ENCODE assay signal across 11 cellular contexts in the genomic region with DNA sequence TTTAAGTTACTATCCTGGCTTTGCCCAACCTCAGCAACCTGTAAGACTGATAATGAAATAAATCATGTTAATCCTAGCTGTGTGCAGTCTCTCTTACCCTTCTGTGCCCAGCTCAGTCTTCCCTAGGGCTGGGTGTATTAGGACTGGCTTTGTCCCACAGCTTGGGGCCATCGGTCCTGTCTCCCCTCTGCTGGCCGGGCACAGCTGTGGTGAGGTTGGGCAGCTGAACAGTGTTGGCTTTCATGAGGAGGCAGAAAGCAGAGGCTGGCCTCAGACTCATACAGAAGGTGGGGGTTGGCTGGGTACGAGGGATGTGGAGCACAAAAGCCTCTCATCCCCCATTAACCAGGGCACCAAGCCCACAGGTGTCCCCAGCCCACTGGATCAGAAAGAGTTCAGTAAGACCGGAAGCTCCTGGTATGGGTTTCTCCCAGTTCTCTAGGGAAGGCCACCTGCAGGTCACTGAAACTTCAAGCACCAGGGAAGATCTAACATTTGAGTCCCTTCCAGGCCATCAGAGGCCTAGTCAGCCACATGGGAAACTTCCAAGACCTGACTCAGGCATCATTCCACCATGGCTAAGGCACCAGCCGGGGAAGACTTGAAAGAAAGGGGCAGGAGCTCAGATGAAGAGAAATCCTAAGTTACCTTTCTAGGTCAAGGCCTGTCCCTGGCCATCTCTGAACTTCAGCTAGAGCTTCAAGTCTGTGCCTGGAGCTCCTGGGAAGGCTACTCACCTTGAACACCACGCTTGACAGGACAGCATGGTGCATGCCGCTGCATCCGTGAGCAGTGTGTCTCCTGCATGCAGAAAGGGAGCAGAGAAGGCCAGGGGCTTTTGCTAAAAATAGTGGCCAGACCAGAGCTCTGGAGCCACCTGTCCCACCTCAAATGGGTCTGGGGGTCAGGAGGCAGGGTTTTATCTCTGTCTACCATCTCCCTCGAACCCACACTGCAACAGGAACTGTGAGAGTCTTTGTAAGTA. TPM values are rescaled to one million over a fixed set of nuclear protein-coding genes. Genes with fewer than 3 reads are reported as not detected.
DNase-seq lines count a peak whose midpoint lies in the region; ATAC-seq and TF ChIP-seq lines count a peak whose summit lies in the region.
"Had no signal": no experiment of that assay in that cellular context is flagged by ENCODE, and none has a peak within 500 bp of the region (broad histone marks: within the 10 kb centered on the region; RNA-seq: fewer than 3 reads in every experiment).

No MANE protein-coding gene starts in this region.

- H3K27me3 ChIP-seq in H7 (ENCODE audit: control insufficient read depth, insufficient read depth, low read length) (no peaks in the 10 kb centered on the region), adrenal gland (no peaks in the 10 kb centered on the region), stomach (no peaks in the 10 kb centered on the region)
- H3K27me3 ChIP-seq: pancreas had no signal

- H3K9me3 ChIP-seq in adrenal gland (replicated peaks in 1 of 3) (no peaks in the 10 kb centered on the region), stomach (no peaks in the 10 kb centered on the region)
- H3K9me3 ChIP-seq: pancreas had no signal

- no peak for TF ChIP-seq EP300 in stomach (IDR thresholded peaks at IDR 0.05)

- H3K27ac Mint-ChIP-seq in immature natural killer cell = peak overlapping the region in 4 of 6 donors; percentile 40 to 84 (median 52)

- H3K4me3 ChIP-seq in H7 (ENCODE audit: insufficient read depth, low read depth, low read length) (no peak overlapping the region), adrenal gland (no peak overlapping the region), stomach (no peak overlapping the region)
- H3K4me3 ChIP-seq: pancreas had no signal

- H3K9me3 Mint-ChIP-seq in immature natural killer cell = no peaks in the 10 kb centered on the region

- H3K4me3 Mint-ChIP-seq in immature natural killer cell = no peak overlapping the region

- H3K36me3 ChIP-seq in H7 (replicated peaks; ENCODE audit: control insufficient read depth, insufficient read depth, low read length) = peaks cover 42% of the 10 kb centered on the region
- peaks cover 0 to 91% of the 10 kb centered on the region in 2 donors for H3K36me3 ChIP-seq in adrenal gland (replicated peaks in 1 of 2)
- peaks cover 57 to 100% (median 98%) of the 10 kb centered on the region in 4 donors for H3K36me3 ChIP-seq in stomach

- H3K27me3 Mint-ChIP-seq in immature natural killer cell (ENCODE audit: low read depth in 3 of 3) = peaks cover 1 to 14% (median 6%) of the 10 kb centered on the region in 3 donors

- peak; percentile 25 for DNase-seq in H7
- peak in 5 of 7 donors; percentile 54 to 75 (median 59) for DNase-seq in adrenal gland
- DNase-seq in immature natural killer cell = no peak
- no peak for DNase-seq in stomach
- no peak for DNase-seq in NCI-H446 treated with DMSO at 0.1 percent for 48 hours (lab: John Stamatoyannopoulos, UW)
- no peak for DNase-seq in mucosa of gallbladder (ENCODE audit: low spot score)
- DNase-seq: DMS79 treated with DMSO at 0.1 percent for 48 hours, NCI-H1417 treated with DMSO at 0.1 percent for 48 hours had no signal

- 68 to 77% (median 73%) methylated on average over 7 to 9 of the region's 9 CpGs for WGBS in adrenal gland, 4 donors
- 85 to 90% (median 88%) methylated on average over 8 to 9 of the region's 9 CpGs for WGBS in stomach, 5 donors

- TF ChIP-seq POLR2A in adrenal gland (IDR thresholded peaks at IDR 0.05) = no peak
- no peak for TF ChIP-seq POLR2A in stomach (IDR thresholded peaks at IDR 0.05)

- no peak for ATAC-seq in GM18861 (IDR thresholded peaks at IDR 0.05; ENCODE audit: unreplicated experiment)
- ATAC-seq: pancreas had no signal

- H3K4me1 Mint-ChIP-seq in immature natural killer cell = peaks cover 28 to 31% of the 10 kb centered on the region in 2 donors

- intact Hi-C loops in adrenal gland (cut with DNase I) = no loop called here
- intact Hi-C loops in stomach (cut with DNase I; ENCODE audit: low total_unique reads) = no loop called here

- peaks cover 11 to 49% of the 10 kb centered on the region in 2 donors for H3K4me1 ChIP-seq in adrenal gland (replicated peaks in 1 of 2)
- H3K4me1 ChIP-seq in stomach = peaks cover 22 to 75% (median 57%) of the 10 kb centered on the region in 4 donors

- H3K27ac ChIP-seq in adrenal gland = peak overlapping the region in 4 of 5 donors; percentile 10 to 80 (median 64)
- peak overlapping the region in 4 of 5 donors; percentile 6 to 74 (median 60) for H3K27ac ChIP-seq in stomach
- H3K27ac ChIP-seq: epithelial cell of prostate, pancreas had no signal

- H3K36me3 Mint-ChIP-seq in immature natural killer cell = peaks cover 7 to 31% (median 13%) of the 10 kb centered on the region in 3 donors

- TF ChIP-seq CTCF in adrenal gland (IDR thresholded peaks at IDR 0.05) = no peak
- TF ChIP-seq CTCF in stomach (IDR thresholded peaks at IDR 0.05) = no peak

RNA-seq across cellular contexts. Expression of a gene that starts 8.8 kb away (rescaled TPM):
- 32.8 and 46.1 TPM in 2 replicates for total RNA-seq in H7 (2014; rRNA removed; shearing (Covaris generic))
- total RNA-seq in adrenal gland (10 to 100 TPM; 60.6 to 78.5 (median 72.0) TPM), stomach (10 to 100 TPM; 21.0 to 47.2 (median 30.7) TPM), mucosa of gallbladder (65.9 TPM)
- polyA plus RNA-seq in adrenal gland (10 to 100 TPM; 27.9 to 44.6 (median 34.2) TPM), immature natural killer cell (10 to 100 TPM; 22.8 to 56.3 (median 44.1) TPM), stomach (10 to 100 TPM; 27.3 to 29.1 (median 29.0) TPM)

RNA-seq across cellular contexts. Expression of a gene that starts 41.8 kb away (rescaled TPM):
- 83.4 and 97.3 TPM in 2 replicates for total RNA-seq in H7 (2014; rRNA removed; shearing (Covaris generic))
- total RNA-seq in adrenal gland (10 to 100 TPM; 44.4 to 94.5 (median 65.7) TPM), stomach (100 to 1,000 TPM in 1 of 5 donors, 10 to 100 TPM in 4; 12.3 to 161 (median 61.6) TPM), mucosa of gallbladder (69.8 TPM)
- polyA plus RNA-seq in adrenal gland (100 to 1,000 TPM; 102 to 148 (median 134) TPM), immature natural killer cell (10 to 100 TPM; 54.1 to 94.0 (median 55.8) TPM), stomach (10 to 100 TPM; 66.7 to 93.3 (median 74.5) TPM)

RNA-seq across cellular contexts. Expression of a gene that starts 44.5 kb away (rescaled TPM):
- total RNA-seq in H7 (2014; rRNA removed; shearing (Covaris generic)) = 31.4 and 35.0 TPM in 2 replicates
- total RNA-seq in adrenal gland (10 to 100 TPM; 22.9 to 38.8 (median 25.9) TPM), stomach (10 to 100 TPM in 4 of 5 donors, 1 to 10 TPM in 1; 7.5 to 27.4 (median 19.6) TPM), mucosa of gallbladder (31.1 TPM)
- polyA plus RNA-seq in adrenal gland (10 to 100 TPM; 23.1 to 31.9 (median 31.4) TPM), immature natural killer cell (10 to 100 TPM; 21.5 to 33.6 (median 32.6) TPM), stomach (10 to 100 TPM; 16.8 to 28.5 (median 27.6) TPM)

RNA-seq across cellular contexts. Expression of a gene that starts 45.0 kb away (rescaled TPM):
- total RNA-seq in H7 (2014; rRNA removed; shearing (Covaris generic)) = 0.28 and 0.85 TPM in 2 replicates
- total RNA-seq in adrenal gland (under 1 TPM in 7 of 8 donors, not detected in 1; 0.39 to 0.68 (median 0.42) TPM), stomach (1 to 10 TPM in 1 of 5 donors, not detected in 4; 1.3 TPM), mucosa of gallbladder (1.6 TPM)
- polyA plus RNA-seq in adrenal gland (1 to 10 TPM; 1.2 to 3.5 (median 1.3) TPM), immature natural killer cell (under 1 TPM in 2 of 3 donors, not detected in 1; 0.15 to 0.38 TPM), stomach (1 to 10 TPM in 1 of 3 donors, under 1 TPM in 2; 0.78 to 2.1 (median 0.81) TPM)

RNA-seq across cellular contexts. Expression of a gene that starts 56.6 kb away (rescaled TPM):
- 235 and 260 TPM in 2 replicates for total RNA-seq in H7 (2014; rRNA removed; shearing (Covaris generic))
- total RNA-seq in adrenal gland = 100 to 1,000 TPM in 1 of 8 donors, 10 to 100 TPM in 7; 61.8 to 166 (median 74.0) TPM
- 100 to 1,000 TPM in 1 of 3 donors, 10 to 100 TPM in 2; 18.0 to 132 (median 22.7) TPM for polyA plus RNA-seq in adrenal gland
- 10 to 100 TPM; 46.9 to 99.2 (median 49.3) TPM for polyA plus RNA-seq in immature natural killer cell
- 100 to 1,000 TPM in 1 of 5 donors, 10 to 100 TPM in 4; 29.8 to 121 (median 48.7) TPM for total RNA-seq in stomach
- polyA plus RNA-seq in stomach = 10 to 100 TPM; 19.8 to 23.8 (median 23.5) TPM
- total RNA-seq in mucosa of gallbladder = 127 TPM

Comparison
In these comparisons a context has a peak if more than half of its experiments do, and no peak if none do; other contexts are left out.
1. DNase-seq: peak in H7 (single experiment) and adrenal gland (5 of 7); none in immature natural killer cell (0 of 3), stomach (single experiment), NCI-H446 treated with DMSO at 0.1 percent for 48 hours (single experiment) and mucosa of gallbladder (single experiment).